ENCODE assay signal across 10 cellular contexts in genomic region chr14:90288646-90289355, GRCh38. TPM values are rescaled to one million over a fixed set of nuclear protein-coding genes. Genes with fewer than 3 reads are reported as not detected.
A peak's percentile ranks its signal among the peaks of the same experiment; 100 is the strongest.
DNase-seq lines count a peak whose midpoint lies in the region; ATAC-seq and FAIRE-seq lines count a peak whose summit lies in the region.
"Had no signal": no experiment of that assay in that cellular context is flagged by ENCODE, and none has a peak within 500 bp of the region (broad histone marks: within the 10 kb centered on the region; RNA-seq: fewer than 3 reads in every experiment).

No MANE protein-coding gene starts in this region.

- H3K27me3 Mint-ChIP-seq in naive thymus-derived CD4-positive, alpha-beta T cell: no peaks in the 10 kb centered on the region
- H3K27me3 Mint-ChIP-seq in activated CD8-positive, alpha-beta T cell treated with anti-CD3 and anti-CD28 coated beads, Interleukin-2, amount 10 ng/mL, durations not matched to agents 7 days and 5 days (ENCODE audit: low read depth): no peaks in the 10 kb centered on the region

- ATAC-seq in HG02798 (IDR thresholded peaks at IDR 0.05; ENCODE audit: poor library complexity, unreplicated experiment): peak; percentile 99
- ATAC-seq in naive thymus-derived CD4-positive, alpha-beta T cell: peak; percentile 40
- no peak for ATAC-seq in activated CD8-positive, alpha-beta T cell treated with anti-CD3 and anti-CD28 coated beads, Interleukin-2, amount 10 ng/mL, durations not matched to agents 7 days and 5 days
- ATAC-seq: activated T-cell treated with anti-CD3 and anti-CD28 coated beads, Interleukin-2, amount 50 U/mL, for 4 hours; esophagus mucosa had no signal

- no peak overlapping the region for H3K4me3 ChIP-seq in naive thymus-derived CD4-positive, alpha-beta T cell (ENCODE audit: low read length)
- no peak overlapping the region for H3K4me3 ChIP-seq in MG63

- no peaks in the 10 kb centered on the region for H3K4me1 Mint-ChIP-seq in naive thymus-derived CD4-positive, alpha-beta T cell
- H3K4me1 Mint-ChIP-seq in activated CD8-positive, alpha-beta T cell treated with anti-CD3 and anti-CD28 coated beads, Interleukin-2, amount 10 ng/mL, durations not matched to agents 7 days and 5 days (ENCODE audit: low read depth): no peaks in the 10 kb centered on the region

- no peaks in the 10 kb centered on the region for H3K4me1 ChIP-seq in naive thymus-derived CD4-positive, alpha-beta T cell (ENCODE audit: control insufficient read depth in 2 of 2, insufficient read depth in 2 of 2, low read length in 2 of 2)

- H3K27me3 ChIP-seq in naive thymus-derived CD4-positive, alpha-beta T cell (ENCODE audit: control insufficient read depth in 2 of 2, insufficient read depth in 2 of 2, low read length in 2 of 2): no peaks in the 10 kb centered on the region
- no peaks in the 10 kb centered on the region for H3K27me3 ChIP-seq in MG63

- no peaks in the 10 kb centered on the region for H3K9me3 Mint-ChIP-seq in naive thymus-derived CD4-positive, alpha-beta T cell
- no peaks in the 10 kb centered on the region for H3K9me3 Mint-ChIP-seq in activated CD8-positive, alpha-beta T cell treated with anti-CD3 and anti-CD28 coated beads, Interleukin-2, amount 10 ng/mL, durations not matched to agents 7 days and 5 days (ENCODE audit: insufficient read depth)
- H3K9me3 Mint-ChIP-seq: activated T-cell treated with anti-CD3 and anti-CD28 coated beads, Interleukin-2, amount 50 U/mL, for 4 hours had no signal

- H3K36me3 ChIP-seq in naive thymus-derived CD4-positive, alpha-beta T cell (ENCODE audit: control insufficient read depth in 2 of 3, insufficient read depth in 3 of 3, low read length in 3 of 3): peaks cover 5 to 83% (median 26%) of the 10 kb centered on the region in 3 experiments
- H3K36me3 ChIP-seq in MG63: peaks cover 13% of the 10 kb centered on the region

- CTCF ChIA-PET in naive thymus-derived CD4-positive, alpha-beta T cell (lab: Charles Lee): interaction anchor here (0.6 to 1.2 kb wide), 4 partner anchors 22 to 469 kb away, joined by 4 to 6 read pairs (median 4); no protein-coding TSS in a partner anchor
- CTCF ChIA-PET in activated CD8-positive, alpha-beta T cell treated with anti-CD3 and anti-CD28 coated beads, Interleukin-2, amount 10 ng/mL, durations not matched to agents 7 days and 5 days (lab: Charles Lee): interaction anchor here (0.9 to 2.4 kb wide), 12 partner anchors 9 to 472 kb away, joined by 3 to 10 read pairs (median 4); partner anchors contain the start of gene NRDE2

- no peak overlapping the region for H3K27ac ChIP-seq in naive thymus-derived CD4-positive, alpha-beta T cell (ENCODE audit: low read depth, low read length)

- DNase-seq in GM19239 (ENCODE audit: insufficient read length, low spot score) (peak; percentile 54), NCI-H524 treated with DMSO at 0.1 percent for 48 hours (lab: John Stamatoyannopoulos, UW) (peak; percentile 93), MG63 (no peak)
- no peak for DNase-seq in naive thymus-derived CD4-positive, alpha-beta T cell
- no peak for DNase-seq in stimulated activated CD4-positive, alpha-beta T cell treated with anti-CD3 and anti-CD28 coated beads, Interleukin-1b, Interleukin-23, amount 100 ng/mL, for 48 hours
- no peak for DNase-seq in stimulated activated CD4-positive, alpha-beta T cell treated with anti-CD3 and anti-CD28 coated beads, Interleukin-4, amount 100 ng/mL, for 24 hours
- no peak for DNase-seq in activated CD8-positive, alpha-beta T cell treated with anti-CD3 and anti-CD28 coated beads, Interleukin-2, amount 10 ng/mL, durations not matched to agents 7 days and 5 days
- DNase-seq: activated T-cell treated with anti-CD3 and anti-CD28 coated beads, Interleukin-2, amount 50 U/mL, for 4 hours had no signal

- FAIRE-seq in GM19239 (lab: Jason Lieb, UNC): peak; percentile 82

- intact Hi-C loops in naive thymus-derived CD4-positive, alpha-beta T cell (cut with micrococcal nuclease): no loop called here

- POLR2A ChIA-PET in naive thymus-derived CD4-positive, alpha-beta T cell (lab: Charles Lee): interaction anchor here (0.6 kb wide), 1 partner anchor 29 kb away, joined by 3 read pairs; no protein-coding TSS in a partner anchor
- POLR2A ChIA-PET in activated CD8-positive, alpha-beta T cell treated with anti-CD3 and anti-CD28 coated beads, Interleukin-2, amount 10 ng/mL, durations not matched to agents 7 days and 5 days (lab: Charles Lee): no interaction called here

- no peaks in the 10 kb centered on the region for H3K9me3 ChIP-seq in naive thymus-derived CD4-positive, alpha-beta T cell (ENCODE audit: control insufficient read depth in 2 of 3, low read length in 3 of 3)
- no peaks in the 10 kb centered on the region for H3K9me3 ChIP-seq in MG63

- no peak overlapping the region for H3K27ac Mint-ChIP-seq in naive thymus-derived CD4-positive, alpha-beta T cell
- H3K27ac Mint-ChIP-seq in activated CD8-positive, alpha-beta T cell treated with anti-CD3 and anti-CD28 coated beads, Interleukin-2, amount 10 ng/mL, durations not matched to agents 7 days and 5 days: no peak overlapping the region

- H3K36me3 Mint-ChIP-seq in naive thymus-derived CD4-positive, alpha-beta T cell: peaks cover 7 to 50% (median 20%) of the 10 kb centered on the region in 5 donors
- H3K36me3 Mint-ChIP-seq in activated CD8-positive, alpha-beta T cell treated with anti-CD3 and anti-CD28 coated beads, Interleukin-2, amount 10 ng/mL, durations not matched to agents 7 days and 5 days (ENCODE audit: low read depth): peaks cover 22% of the 10 kb centered on the region

- H3K4me3 Mint-ChIP-seq in naive thymus-derived CD4-positive, alpha-beta T cell: no peak overlapping the region
- H3K4me3 Mint-ChIP-seq in activated CD8-positive, alpha-beta T cell treated with anti-CD3 and anti-CD28 coated beads, Interleukin-2, amount 10 ng/mL, durations not matched to agents 7 days and 5 days: no peak overlapping the region
- H3K4me3 Mint-ChIP-seq: activated T-cell treated with anti-CD3 and anti-CD28 coated beads, Interleukin-2, amount 50 U/mL, for 4 hours had no signal

RNA-seq across cellular contexts. Expression of gene PSMC1, which starts 32.4 kb away (rescaled TPM):
- 100 to 1,000 TPM in 1 of 5 experiments, 10 to 100 TPM in 4; 47.9 to 101 (median 58.2) TPM for total RNA-seq in naive thymus-derived CD4-positive, alpha-beta T cell
- polyA plus RNA-seq in naive thymus-derived CD4-positive, alpha-beta T cell: 10 to 100 TPM; 88.4 to 97.3 TPM
- 10 to 100 TPM; 83.5 to 88.9 TPM for total RNA-seq in activated CD8-positive, alpha-beta T cell treated with anti-CD3 and anti-CD28 coated beads, Interleukin-2, amount 10 ng/mL, durations not matched to agents 7 days and 5 days
- total RNA-seq in MG63 (2014; rRNA removed; shearing (Covaris generic); ENCODE audit: low replicate concordance): 135 and 215 TPM in 2 replicates

RNA-seq across cellular contexts. Expression of gene NRDE2, which starts 42.9 kb away (rescaled TPM):
- total RNA-seq in naive thymus-derived CD4-positive, alpha-beta T cell: 10 to 100 TPM; 23.6 to 30.2 (median 28.7) TPM
- 1 to 10 TPM; 8.4 to 8.5 TPM for polyA plus RNA-seq in naive thymus-derived CD4-positive, alpha-beta T cell
- total RNA-seq in activated CD8-positive, alpha-beta T cell treated with anti-CD3 and anti-CD28 coated beads, Interleukin-2, amount 10 ng/mL, durations not matched to agents 7 days and 5 days: 10 to 100 TPM; 22.1 to 23.5 TPM
- total RNA-seq in MG63 (2014; rRNA removed; shearing (Covaris generic); ENCODE audit: low replicate concordance): 5.5 and 7.1 TPM in 2 replicates

Comparison
In these comparisons a context has a peak if more than half of its experiments do, and no peak if none do; other contexts are left out.
1. DNase-seq: peak in GM19239 (single experiment) and NCI-H524 treated with DMSO at 0.1 percent for 48 hours (single experiment); none in naive thymus-derived CD4-positive, alpha-beta T cell (0 of 9), stimulated activated CD4-positive, alpha-beta T cell treated with anti-CD3 and anti-CD28 coated beads, Interleukin-1b, Interleukin-23, amount 100 ng/mL, for 48 hours (single experiment), stimulated activated CD4-positive, alpha-beta T cell treated with anti-CD3 and anti-CD28 coated beads, Interleukin-4, amount 100 ng/mL, for 24 hours (single experiment), activated CD8-positive, alpha-beta T cell treated with anti-CD3 and anti-CD28 coated beads, Interleukin-2, amount 10 ng/mL, durations not matched to agents 7 days and 5 days (single experiment) and MG63 (single experiment).